ENCODE assay signal across 23 cellular contexts in genomic region chr6:129189266-129189665, GRCh38.
DNase-seq lines count a peak whose midpoint lies in the region; ATAC-seq and TF ChIP-seq lines count a peak whose summit lies in the region.
"Had no signal": no experiment of that assay in that cellular context is flagged by ENCODE, and none has a peak within 500 bp of the region (broad histone marks: within the 10 kb centered on the region; RNA-seq: fewer than 3 reads in every experiment).

No MANE protein-coding gene starts in this region.

- no peaks in the 10 kb centered on the region for H3K36me3 Mint-ChIP-seq in mesothelial cell of epicardium
- H3K36me3 Mint-ChIP-seq: CD8-positive, alpha-beta T cell had no signal

- CTCF ChIA-PET in SK-N-SH (lab: Yijun Ruan, JAX) = interaction anchor here (0.7 kb wide), 1 partner anchor 10 kb away, joined by 3 read pairs; no protein-coding TSS in a partner anchor

- H3K9me3 ChIP-seq in SK-N-SH = no peaks in the 10 kb centered on the region
- H3K9me3 ChIP-seq: A549; BLaER1 treated with 17β-estradiol and CSF1 and Interleukin-3, amounts not matched to agents 10 nM and 100 nM had no signal

- TF ChIP-seq EP300 in SK-N-SH (IDR thresholded peaks at IDR 0.05; ENCODE audit: borderline replicate concordance in 1 of 2, low read depth in 1 of 2, low read length in 1 of 2) = no peak

- no peaks in the 10 kb centered on the region for H3K27me3 ChIP-seq in SK-N-SH (ENCODE audit: insufficient read depth)

- POLR2A ChIA-PET in SK-N-SH (lab: Yijun Ruan, JAX) = no interaction called here

- DNase-seq in SK-N-SH (no peak), EH (ENCODE audit: low read depth) (peak; percentile 19), fibroblast of villous mesenchyme (ENCODE audit: low read depth) (peak; percentile 52), mesothelial cell of epicardium (ENCODE audit: low spot score in 2 of 2, unreplicated experiment in 2 of 2) (no peak), COLO829 (ENCODE audit: low spot score) (no peak)
- DNase-seq in activated CD8-positive, alpha-beta memory T cell treated with anti-CD3 and anti-CD28 coated beads for 24 hours = no peak
- DNase-seq: AML-193; CD4-positive, alpha-beta T cell; CD8-positive, alpha-beta T cell; COR-L47; DMS 273 treated with DMSO at 0.1 percent for 48 hours; DMS153; DMS53; DMS79; DND-41; GF-D8 had no signal

- 83% methylated on average over 1 of the region's 1 CpG for WGBS in SK-N-SH (ENCODE audit: low lambda C conversion rate)

- H3K36me3 ChIP-seq in SK-N-SH (replicated peaks in 1 of 2; ENCODE audit: control insufficient read depth in 1 of 2, insufficient read depth in 2 of 2, low read length in 1 of 2) = no peaks in the 10 kb centered on the region
- H3K36me3 ChIP-seq: BLaER1 treated with 17β-estradiol and CSF1 and Interleukin-3, amounts not matched to agents 10 nM and 100 nM had no signal

- peak overlapping the region in 1 of 2 experiments; percentile 68; a peak in 2 of 4 replicates for H3K27ac ChIP-seq in SK-N-SH (ENCODE audit: low read depth in 2 of 2, low read length in 1 of 2)
- H3K27ac ChIP-seq: 22Rv1; A549; BLaER1 treated with 17β-estradiol and CSF1 and Interleukin-3, amounts not matched to agents 10 nM and 100 nM; C4-2B had no signal

- H3K9me2 ChIP-seq in SK-N-SH = no peaks in the 10 kb centered on the region

- peaks cover 7% of the 10 kb centered on the region for H3F3A ChIP-seq in SK-N-SH (replicated peaks; ENCODE audit: insufficient read depth)

- H3K4me3 ChIP-seq in SK-N-SH (ENCODE audit: low read depth in 2 of 2, low read length in 1 of 2) (no peak overlapping the region), fibroblast of villous mesenchyme (ENCODE audit: low read depth, low read length) (no peak overlapping the region)
- H3K4me3 ChIP-seq: A549; BLaER1 treated with 17β-estradiol and CSF1 and Interleukin-3, amounts not matched to agents 10 nM and 100 nM had no signal

- H2AFZ ChIP-seq in SK-N-SH (ENCODE audit: low read depth) = no peak overlapping the region

- H3K4me1 ChIP-seq in SK-N-SH (ENCODE audit: control insufficient read depth in 1 of 2, insufficient read depth in 2 of 2, low read depth in 1 of 2, low read length in 1 of 2) = peaks cover 0 to 7% of the 10 kb centered on the region in 2 experiments; a peak in 3 of 4 replicates
- H3K4me1 ChIP-seq: A549 had no signal

- H3K4me3 Mint-ChIP-seq in mesothelial cell of epicardium = no peak overlapping the region
- H3K4me3 Mint-ChIP-seq: B cell; CD4-positive, alpha-beta T cell; CD8-positive, alpha-beta T cell had no signal

- H3K4me2 ChIP-seq in SK-N-SH = no peak overlapping the region
- H3K4me2 ChIP-seq: A549; BLaER1 treated with 17β-estradiol and CSF1 and Interleukin-3, amounts not matched to agents 10 nM and 100 nM had no signal

- peak overlapping the region; percentile 80 for H3K27ac Mint-ChIP-seq in mesothelial cell of epicardium
- H3K27ac Mint-ChIP-seq: B cell; CD4-positive, alpha-beta T cell; CD8-positive, alpha-beta T cell had no signal

- H3K27me3 Mint-ChIP-seq in mesothelial cell of epicardium (ENCODE audit: low read depth) = no peaks in the 10 kb centered on the region
- H3K27me3 Mint-ChIP-seq: B cell had no signal

- TF ChIP-seq RAD21 in SK-N-SH (IDR thresholded peaks at IDR 0.05; ENCODE audit: low read length) = no peak

- TF ChIP-seq CTCF in SK-N-SH (IDR thresholded peaks at IDR 0.05) (no peak), fibroblast of villous mesenchyme (IDR thresholded peaks at IDR 0.05; ENCODE audit: insufficient read depth, low read depth, low read length) (no peak), mesothelial cell of epicardium (IDR thresholded peaks at IDR 0.05; ENCODE audit: unreplicated experiment) (no peak)

- H4K20me1 ChIP-seq in SK-N-SH (ENCODE audit: insufficient read depth) = no peaks in the 10 kb centered on the region
- H4K20me1 ChIP-seq: BLaER1 treated with 17β-estradiol and CSF1 and Interleukin-3, amounts not matched to agents 10 nM and 100 nM had no signal

- H3K9ac ChIP-seq in SK-N-SH = no peak overlapping the region
- H3K9ac ChIP-seq: BLaER1 treated with 17β-estradiol and CSF1 and Interleukin-3, amounts not matched to agents 10 nM and 100 nM had no signal

- peaks cover 34% of the 10 kb centered on the region for H3K4me1 Mint-ChIP-seq in mesothelial cell of epicardium

- H3K79me2 ChIP-seq in SK-N-SH (ENCODE audit: insufficient read depth) = no peaks in the 10 kb centered on the region

- no peaks in the 10 kb centered on the region for H3K9me3 Mint-ChIP-seq in mesothelial cell of epicardium
- H3K9me3 Mint-ChIP-seq: CD4-positive, alpha-beta T cell; CD8-positive, alpha-beta T cell had no signal

- ATAC-seq in SK-N-SH treated with all-trans-retinoic acid at 6 μM for 48 hours = peak; percentile 31; the same call in 1 of the 3 replicates
- no peak for ATAC-seq in GM21825 (IDR thresholded peaks at IDR 0.05; ENCODE audit: unreplicated experiment)
- ATAC-seq: A549; CD8-positive, alpha-beta T cell had no signal

TF ChIP-seq in SK-N-SH treated with all-trans-retinoic acid at 6 μM for 48 hours, 23 proteins besides CTCF, POLR2A, EP300 and RAD21 (continues in another document):
- TF ChIP-seq SNAI2 (CRISPR knock-in tag; IDR thresholded peaks at IDR 0.05) (no peak), OSR1 (CRISPR knock-in tag; IDR thresholded peaks at IDR 0.05) (no peak), TCF4 (CRISPR knock-in tag; IDR thresholded peaks at IDR 0.05; ENCODE audit: borderline replicate concordance) (no peak), PPARA (CRISPR knock-in tag; IDR thresholded peaks at IDR 0.05; ENCODE audit: borderline replicate concordance) (no peak), ESRRG (CRISPR knock-in tag; IDR thresholded peaks at IDR 0.05) (no peak), ZNF70 (CRISPR knock-in tag; IDR thresholded peaks at IDR 0.05) (no peak), CSDC2 (CRISPR knock-in tag; IDR thresholded peaks at IDR 0.05) (no peak), BACH2 (CRISPR knock-in tag; IDR thresholded peaks at IDR 0.05; ENCODE audit: borderline replicate concordance) (no peak), ZNF565 (CRISPR knock-in tag; conservative IDR thresholded peaks at IDR 0.05; ENCODE audit: low read depth) (no peak)
- TF ChIP-seq, protein P1, sequence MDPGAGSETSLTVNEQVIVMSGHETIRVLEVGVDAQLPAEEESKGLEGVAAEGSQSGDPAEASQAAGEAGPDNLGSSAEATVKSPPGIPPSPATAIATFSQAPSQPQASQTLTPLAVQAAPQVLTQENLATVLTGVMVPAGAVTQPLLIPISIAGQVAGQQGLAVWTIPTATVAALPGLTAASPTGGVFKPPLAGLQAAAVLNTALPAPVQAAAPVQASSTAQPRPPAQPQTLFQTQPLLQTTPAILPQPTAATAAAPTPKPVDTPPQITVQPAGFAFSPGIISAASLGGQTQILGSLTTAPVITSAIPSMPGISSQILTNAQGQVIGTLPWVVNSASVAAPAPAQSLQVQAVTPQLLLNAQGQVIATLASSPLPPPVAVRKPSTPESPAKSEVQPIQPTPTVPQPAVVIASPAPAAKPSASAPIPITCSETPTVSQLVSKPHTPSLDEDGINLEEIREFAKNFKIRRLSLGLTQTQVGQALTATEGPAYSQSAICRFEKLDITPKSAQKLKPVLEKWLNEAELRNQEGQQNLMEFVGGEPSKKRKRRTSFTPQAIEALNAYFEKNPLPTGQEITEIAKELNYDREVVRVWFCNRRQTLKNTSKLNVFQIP (CRISPR knock-in tag; IDR thresholded peaks at IDR 0.05; ENCODE audit: borderline replicate concordance, low read depth) = no peak

TF ChIP-seq in SK-N-SH, 30 proteins besides CTCF, POLR2A, EP300 and RAD21 (continues in another document):
- TF ChIP-seq MEF2A (IDR thresholded peaks at IDR 0.05; ENCODE audit: borderline replicate concordance, low read depth) = no peak
- TF ChIP-seq YY1 (IDR thresholded peaks at IDR 0.05; ENCODE audit: low read depth) = no peak
- TF ChIP-seq MAX (IDR thresholded peaks at IDR 0.05; ENCODE audit: low read depth) = no peak
- TF ChIP-seq, protein P2, sequence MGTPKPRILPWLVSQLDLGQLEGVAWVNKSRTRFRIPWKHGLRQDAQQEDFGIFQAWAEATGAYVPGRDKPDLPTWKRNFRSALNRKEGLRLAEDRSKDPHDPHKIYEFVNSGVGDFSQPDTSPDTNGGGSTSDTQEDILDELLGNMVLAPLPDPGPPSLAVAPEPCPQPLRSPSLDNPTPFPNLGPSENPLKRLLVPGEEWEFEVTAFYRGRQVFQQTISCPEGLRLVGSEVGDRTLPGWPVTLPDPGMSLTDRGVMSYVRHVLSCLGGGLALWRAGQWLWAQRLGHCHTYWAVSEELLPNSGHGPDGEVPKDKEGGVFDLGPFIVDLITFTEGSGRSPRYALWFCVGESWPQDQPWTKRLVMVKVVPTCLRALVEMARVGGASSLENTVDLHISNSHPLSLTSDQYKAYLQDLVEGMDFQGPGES (IDR thresholded peaks at IDR 0.05; ENCODE audit: low read depth, low read length) = no peak
- TF ChIP-seq SMC3 (IDR thresholded peaks at IDR 0.05; ENCODE audit: low read depth, low read length) = no peak
- no peak for TF ChIP-seq TEAD4 (IDR thresholded peaks at IDR 0.05; ENCODE audit: borderline replicate concordance, insufficient read depth)
- TF ChIP-seq ELF1 (IDR thresholded peaks at IDR 0.05) = no peak
- no peak for TF ChIP-seq RFX5 (IDR thresholded peaks at IDR 0.05; ENCODE audit: low read length)
- no peak for TF ChIP-seq RCOR1 (IDR thresholded peaks at IDR 0.05; ENCODE audit: low read length)

Comparison
In these comparisons a context has a peak if more than half of its experiments do, and no peak if none do; other contexts are left out.
1. DNase-seq: peak in EH (single experiment) and fibroblast of villous mesenchyme (single experiment); none in SK-N-SH (single experiment), mesothelial cell of epicardium (0 of 2), COLO829 (single experiment) and activated CD8-positive, alpha-beta memory T cell treated with anti-CD3 and anti-CD28 coated beads for 24 hours (single experiment).